9 cellular contexts compared by ENCODE assay signal in the genomic region with DNA sequence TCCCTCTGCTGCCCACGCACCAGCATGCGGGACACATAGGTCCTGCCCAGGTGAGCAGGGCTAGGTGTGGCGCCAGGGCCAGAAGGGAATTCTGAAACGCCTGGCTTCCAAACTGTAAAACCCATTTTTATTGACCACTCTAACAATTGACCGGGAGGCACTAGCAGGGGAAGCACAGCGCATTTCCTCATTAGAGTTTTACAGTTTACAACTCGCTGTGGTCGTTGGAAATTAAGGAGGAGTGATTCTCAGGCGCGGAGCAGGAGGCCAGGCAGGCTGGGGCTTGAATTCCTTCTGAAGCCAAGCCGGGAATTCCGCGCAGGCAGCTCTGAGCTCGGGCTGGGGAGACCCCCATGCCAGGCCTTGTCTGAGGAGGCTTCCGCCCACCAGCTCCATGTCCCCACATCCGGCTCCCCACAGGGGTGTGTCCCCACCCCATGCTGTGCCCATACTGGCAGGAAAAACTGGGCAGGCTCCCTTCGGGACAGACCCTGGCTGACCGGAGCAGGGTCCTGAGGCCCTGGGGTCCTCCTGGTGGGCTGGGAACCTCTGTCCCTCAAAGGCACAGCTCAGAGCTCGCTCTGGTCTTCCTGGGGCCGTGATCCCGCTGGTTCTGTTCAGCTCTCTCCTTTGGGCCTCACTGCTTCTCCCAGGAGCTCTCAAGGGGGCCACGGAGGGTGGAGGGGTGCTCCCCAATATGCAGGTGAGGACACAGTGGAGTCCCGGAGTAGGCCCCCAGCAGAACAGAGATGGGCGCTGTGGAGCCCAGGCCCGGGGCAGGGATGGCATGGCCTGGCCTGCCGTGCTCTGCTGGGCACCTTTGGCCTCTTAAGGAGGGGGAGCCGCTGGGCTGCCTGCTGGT. TPM values are rescaled to one million over a fixed set of nuclear protein-coding genes. Genes with fewer than 3 reads are reported as not detected.
DNase-seq lines count a peak whose midpoint lies in the region; ATAC-seq and TF ChIP-seq lines count a peak whose summit lies in the region.
"Had no signal": no experiment of that assay in that cellular context is flagged by ENCODE, and none has a peak within 500 bp of the region (broad histone marks: within the 10 kb centered on the region; RNA-seq: fewer than 3 reads in every experiment).

No MANE protein-coding gene starts in this region.

- no peaks in the 10 kb centered on the region for H3K9me3 ChIP-seq in uterus
- H3K9me3 ChIP-seq: neutrophil had no signal

- peaks cover 25% of the 10 kb centered on the region for H3K27me3 Mint-ChIP-seq in activated naive CD8-positive, alpha-beta T cell treated with anti-CD3 and anti-CD28 coated beads, Interleukin-2, amount 10 ng/mL, durations not matched to agents 7 days and 5 days
- peaks cover 17% of the 10 kb centered on the region for H3K27me3 Mint-ChIP-seq in activated naive CD8-positive, alpha-beta T cell treated with anti-CD3 and anti-CD28 coated beads, Interleukin-2, amount 50 U/mL, for 24 hours

- H3K4me1 Mint-ChIP-seq in activated naive CD8-positive, alpha-beta T cell treated with anti-CD3 and anti-CD28 coated beads, Interleukin-2, amount 10 ng/mL, durations not matched to agents 7 days and 5 days: peaks cover 8% of the 10 kb centered on the region
- peaks cover 23% of the 10 kb centered on the region for H3K4me1 Mint-ChIP-seq in activated naive CD8-positive, alpha-beta T cell treated with anti-CD3 and anti-CD28 coated beads, Interleukin-2, amount 50 U/mL, for 24 hours

- intact Hi-C loops in uterus (cut with DNase I; ENCODE audit: low total_unique reads): loop anchor here (10.0 kb wide), 1 partner anchor 112 kb away; no protein-coding TSS in a partner anchor

- H3K36me3 ChIP-seq in uterus: no peaks in the 10 kb centered on the region
- H3K36me3 ChIP-seq: neutrophil had no signal

- no peak for TF ChIP-seq CTCF in uterus (IDR thresholded peaks at IDR 0.05)

- POLR2A ChIA-PET in activated naive CD8-positive, alpha-beta T cell treated with anti-CD3 and anti-CD28 coated beads, Interleukin-2, amount 10 ng/mL, durations not matched to agents 7 days and 5 days (lab: Charles Lee): interaction anchor here (0.7 to 2.3 kb wide), 7 partner anchors 13 to 120 kb away, joined by 3 to 9 read pairs (median 6); partner anchors contain the start of genes EXD3, NOXA1 and TUBB4B

- TF ChIP-seq POLR2A in uterus (IDR thresholded peaks at IDR 0.05): no peak

- DNase-seq in activated naive CD8-positive, alpha-beta T cell treated with anti-CD3 and anti-CD28 coated beads, Interleukin-2, amount 10 ng/mL, durations not matched to agents 7 days and 5 days: peak; percentile 49
- DNase-seq in activated naive CD8-positive, alpha-beta T cell treated with anti-CD3 and anti-CD28 coated beads, Interleukin-2, amount 50 U/mL, for 24 hours: no peak
- peak; percentile 89 for DNase-seq in mesenteric fat pad (ENCODE audit: low spot score)
- no peak for DNase-seq in uterus
- no peak for DNase-seq in germinal center (ENCODE audit: low spot score)

- H3K4me3 Mint-ChIP-seq in activated naive CD8-positive, alpha-beta T cell treated with anti-CD3 and anti-CD28 coated beads, Interleukin-2, amount 10 ng/mL, durations not matched to agents 7 days and 5 days: no peak overlapping the region
- no peak overlapping the region for H3K4me3 Mint-ChIP-seq in activated naive CD8-positive, alpha-beta T cell treated with anti-CD3 and anti-CD28 coated beads, Interleukin-2, amount 50 U/mL, for 24 hours

- peak overlapping the region; percentile 54 for H3K27ac ChIP-seq in cingulate gyrus (ENCODE audit: low read depth, low read length)
- H3K27ac ChIP-seq in uterus: peak overlapping the region; percentile 74 to 78
- H3K27ac ChIP-seq: neutrophil had no signal

- H3K27me3 ChIP-seq in uterus: peaks cover 23% of the 10 kb centered on the region in 2 donors

- no peaks in the 10 kb centered on the region for H3K9me3 Mint-ChIP-seq in activated naive CD8-positive, alpha-beta T cell treated with anti-CD3 and anti-CD28 coated beads, Interleukin-2, amount 10 ng/mL, durations not matched to agents 7 days and 5 days
- H3K9me3 Mint-ChIP-seq in activated naive CD8-positive, alpha-beta T cell treated with anti-CD3 and anti-CD28 coated beads, Interleukin-2, amount 50 U/mL, for 24 hours: no peaks in the 10 kb centered on the region

- no peak for ATAC-seq in activated naive CD8-positive, alpha-beta T cell treated with anti-CD3 and anti-CD28 coated beads, Interleukin-2, amount 10 ng/mL, durations not matched to agents 7 days and 5 days (ENCODE audit: low read depth)
- no peak for ATAC-seq in activated naive CD8-positive, alpha-beta T cell treated with anti-CD3 and anti-CD28 coated beads, Interleukin-2, amount 50 U/mL, for 24 hours
- ATAC-seq in GM19467 (IDR thresholded peaks at IDR 0.05; ENCODE audit: unreplicated experiment) (no peak), GM18870 (IDR thresholded peaks at IDR 0.05; ENCODE audit: unreplicated experiment) (no peak)

- H3K4me3 ChIP-seq in uterus: peak overlapping the region in 1 of 2 donors; percentile 37

- peak overlapping the region; percentile 67 for H3K27ac Mint-ChIP-seq in activated naive CD8-positive, alpha-beta T cell treated with anti-CD3 and anti-CD28 coated beads, Interleukin-2, amount 10 ng/mL, durations not matched to agents 7 days and 5 days
- no peak overlapping the region for H3K27ac Mint-ChIP-seq in activated naive CD8-positive, alpha-beta T cell treated with anti-CD3 and anti-CD28 coated beads, Interleukin-2, amount 50 U/mL, for 24 hours

- no peaks in the 10 kb centered on the region for H3K36me3 Mint-ChIP-seq in activated naive CD8-positive, alpha-beta T cell treated with anti-CD3 and anti-CD28 coated beads, Interleukin-2, amount 10 ng/mL, durations not matched to agents 7 days and 5 days
- peaks cover 2% of the 10 kb centered on the region for H3K36me3 Mint-ChIP-seq in activated naive CD8-positive, alpha-beta T cell treated with anti-CD3 and anti-CD28 coated beads, Interleukin-2, amount 50 U/mL, for 24 hours (ENCODE audit: low read depth)

- H3K4me1 ChIP-seq in uterus: peaks cover 0 to 38% of the 10 kb centered on the region in 2 donors

RNA-seq across cellular contexts. Expression of gene NRARP, which starts 1.2 kb away (rescaled TPM):
- total RNA-seq in activated naive CD8-positive, alpha-beta T cell treated with anti-CD3 and anti-CD28 coated beads, Interleukin-2, amount 10 ng/mL, durations not matched to agents 7 days and 5 days: 1 to 10 TPM; 1.2 to 1.7 TPM
- 16.3 TPM for total RNA-seq in mesenteric fat pad
- total RNA-seq in uterus: 10 to 100 TPM in 2 of 4 donors, 1 to 10 TPM in 1, under 1 TPM in 1; 0.29 to 16.5 (median 11.4) TPM

RNA-seq across cellular contexts. Expression of gene TOR4A, which starts 25.7 kb away (rescaled TPM):
- total RNA-seq in activated naive CD8-positive, alpha-beta T cell treated with anti-CD3 and anti-CD28 coated beads, Interleukin-2, amount 10 ng/mL, durations not matched to agents 7 days and 5 days: 1 to 10 TPM; 8.1 to 8.2 TPM
- total RNA-seq in mesenteric fat pad (9.2 TPM), uterus (10 to 100 TPM in 3 of 4 donors, 1 to 10 TPM in 1; 2.6 to 12.7 (median 11.5) TPM)

RNA-seq across cellular contexts. Expression of gene NELFB, which starts 48.1 kb away (rescaled TPM):
- total RNA-seq in activated naive CD8-positive, alpha-beta T cell treated with anti-CD3 and anti-CD28 coated beads, Interleukin-2, amount 10 ng/mL, durations not matched to agents 7 days and 5 days: 10 to 100 TPM; 58.7 to 63.1 TPM
- total RNA-seq in mesenteric fat pad (39.2 TPM), uterus (10 to 100 TPM; 17.1 to 46.5 (median 43.2) TPM)

RNA-seq across cellular contexts. Expression of gene STPG3, which starts 52.2 kb away (rescaled TPM):
- not detected for total RNA-seq in activated naive CD8-positive, alpha-beta T cell treated with anti-CD3 and anti-CD28 coated beads, Interleukin-2, amount 10 ng/mL, durations not matched to agents 7 days and 5 days
- total RNA-seq in mesenteric fat pad: not detected
- not detected for total RNA-seq in uterus

Comparison
In these comparisons a context has a peak if more than half of its experiments do, and no peak if none do; other contexts are left out.
1. DNase-seq: peak in activated naive CD8-positive, alpha-beta T cell treated with anti-CD3 and anti-CD28 coated beads, Interleukin-2, amount 10 ng/mL, durations not matched to agents 7 days and 5 days (single experiment) and mesenteric fat pad (single experiment); none in activated naive CD8-positive, alpha-beta T cell treated with anti-CD3 and anti-CD28 coated beads, Interleukin-2, amount 50 U/mL, for 24 hours (single experiment), uterus (0 of 2) and germinal center (single experiment).